ENCODE assay signal across 1 cellular context in the genomic region with DNA sequence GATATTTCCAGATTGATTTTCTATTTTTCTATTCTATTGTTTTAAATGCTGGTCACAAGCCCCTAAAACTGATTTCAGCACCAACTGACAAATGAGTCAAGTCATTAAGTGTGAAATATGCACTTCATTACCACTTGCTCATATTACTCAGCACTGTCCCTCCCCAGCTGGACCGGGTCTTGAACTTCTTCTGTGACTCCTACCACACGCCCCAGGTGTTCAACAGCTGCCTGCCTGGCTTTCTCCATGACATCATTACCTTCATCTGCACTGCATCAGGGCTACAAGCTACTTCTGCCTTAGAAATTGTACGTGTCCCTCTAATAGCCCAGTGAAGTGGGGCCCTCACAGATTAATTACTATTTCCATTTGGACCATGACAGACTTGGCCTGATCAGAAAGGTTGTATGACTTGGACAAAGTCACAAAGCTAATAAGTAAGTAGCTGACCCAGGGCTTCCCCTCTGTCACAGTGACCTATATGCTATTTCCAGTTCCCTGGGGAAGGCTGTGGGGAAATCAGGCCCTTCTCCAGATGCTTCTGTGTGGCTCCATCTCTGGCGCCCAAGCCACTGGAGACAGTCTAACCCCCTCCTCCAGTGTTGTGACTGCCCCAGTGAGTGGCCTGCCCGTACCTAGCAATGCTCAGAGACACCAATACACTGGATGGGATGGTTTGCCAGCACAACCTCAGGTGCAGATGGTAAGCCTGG.
TF ChIP-seq lines count a peak whose summit lies in the region.

No MANE protein-coding gene starts in this region.

TF ChIP-seq in GM12878, 131 proteins besides CTCF, POLR2A, EP300 and RAD21 (continued from another document and continues in another):
- TF ChIP-seq PBX3 (IDR thresholded peaks at IDR 0.05; ENCODE audit: insufficient replicate concordance, low read depth, low read length), result no peak
- TF ChIP-seq HDAC2 (IDR thresholded peaks at IDR 0.05), result no peak
- peak; percentile 64; the same call in 1 of the 2 replicates for TF ChIP-seq DPF2 (IDR thresholded peaks at IDR 0.05)
- no peak for TF ChIP-seq FOXK2 (IDR thresholded peaks at IDR 0.05)
- peak; percentile 61 for TF ChIP-seq CREM (IDR thresholded peaks at IDR 0.05; ENCODE audit: low read depth)
- no peak; the same call in 1 of the 2 replicates for TF ChIP-seq TBL1XR1 (IDR thresholded peaks at IDR 0.05; ENCODE audit: low read depth, low read length)
- peak; percentile 84 for TF ChIP-seq BCL11A (IDR thresholded peaks at IDR 0.05; ENCODE audit: low read depth, low read length)
- TF ChIP-seq, protein P1, sequence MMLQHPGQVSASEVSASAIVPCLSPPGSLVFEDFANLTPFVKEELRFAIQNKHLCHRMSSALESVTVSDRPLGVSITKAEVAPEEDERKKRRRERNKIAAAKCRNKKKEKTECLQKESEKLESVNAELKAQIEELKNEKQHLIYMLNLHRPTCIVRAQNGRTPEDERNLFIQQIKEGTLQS (IDR thresholded peaks at IDR 0.05; ENCODE audit: borderline replicate concordance, extremely low read depth, low read depth, low read length), result no peak
- no peak for TF ChIP-seq SPI1 (IDR thresholded peaks at IDR 0.05; ENCODE audit: borderline replicate concordance, insufficient read depth, low read depth, low read length)
- TF ChIP-seq CBFB (IDR thresholded peaks at IDR 0.05; ENCODE audit: low read depth), result no peak
- peak; percentile 18; the same call in 1 of the 2 replicates for TF ChIP-seq MYB (IDR thresholded peaks at IDR 0.05; ENCODE audit: borderline replicate concordance, low read depth, low read length)
- no peak for TF ChIP-seq ZNF592 (IDR thresholded peaks at IDR 0.05)
- TF ChIP-seq HDAC6 (IDR thresholded peaks at IDR 0.05; ENCODE audit: unreplicated experiment), result no peak
- TF ChIP-seq, protein P2, sequence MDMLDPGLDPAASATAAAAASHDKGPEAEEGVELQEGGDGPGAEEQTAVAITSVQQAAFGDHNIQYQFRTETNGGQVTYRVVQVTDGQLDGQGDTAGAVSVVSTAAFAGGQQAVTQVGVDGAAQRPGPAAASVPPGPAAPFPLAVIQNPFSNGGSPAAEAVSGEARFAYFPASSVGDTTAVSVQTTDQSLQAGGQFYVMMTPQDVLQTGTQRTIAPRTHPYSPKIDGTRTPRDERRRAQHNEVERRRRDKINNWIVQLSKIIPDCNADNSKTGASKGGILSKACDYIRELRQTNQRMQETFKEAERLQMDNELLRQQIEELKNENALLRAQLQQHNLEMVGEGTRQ (IDR thresholded peaks at IDR 0.05; ENCODE audit: borderline replicate concordance, low read depth, low read length), result no peak
- TF ChIP-seq NFIC (IDR thresholded peaks at IDR 0.05; ENCODE audit: low read depth, low read length), result no peak; the same call in 1 of the 2 replicates
- no peak for TF ChIP-seq SREBF2 (IDR thresholded peaks at IDR 0.05; ENCODE audit: low read length)
- no peak for TF ChIP-seq ZZZ3 (IDR thresholded peaks at IDR 0.05; ENCODE audit: control insufficient read depth, insufficient read length, low read depth)
- no peak for TF ChIP-seq YBX1 (IDR thresholded peaks at IDR 0.05)
- no peak for TF ChIP-seq SUPT20H (IDR thresholded peaks at IDR 0.05; ENCODE audit: borderline replicate concordance, control insufficient read depth, low read depth, low read length)
- TF ChIP-seq, protein P3, sequence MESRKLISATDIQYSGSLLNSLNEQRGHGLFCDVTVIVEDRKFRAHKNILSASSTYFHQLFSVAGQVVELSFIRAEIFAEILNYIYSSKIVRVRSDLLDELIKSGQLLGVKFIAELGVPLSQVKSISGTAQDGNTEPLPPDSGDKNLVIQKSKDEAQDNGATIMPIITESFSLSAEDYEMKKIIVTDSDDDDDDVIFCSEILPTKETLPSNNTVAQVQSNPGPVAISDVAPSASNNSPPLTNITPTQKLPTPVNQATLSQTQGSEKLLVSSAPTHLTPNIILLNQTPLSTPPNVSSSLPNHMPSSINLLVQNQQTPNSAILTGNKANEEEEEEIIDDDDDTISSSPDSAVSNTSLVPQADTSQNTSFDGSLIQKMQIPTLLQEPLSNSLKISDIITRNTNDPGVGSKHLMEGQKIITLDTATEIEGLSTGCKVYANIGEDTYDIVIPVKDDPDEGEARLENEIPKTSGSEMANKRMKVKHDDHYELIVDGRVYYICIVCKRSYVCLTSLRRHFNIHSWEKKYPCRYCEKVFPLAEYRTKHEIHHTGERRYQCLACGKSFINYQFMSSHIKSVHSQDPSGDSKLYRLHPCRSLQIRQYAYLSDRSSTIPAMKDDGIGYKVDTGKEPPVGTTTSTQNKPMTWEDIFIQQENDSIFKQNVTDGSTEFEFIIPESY (IDR thresholded peaks at IDR 0.05), result no peak
- TF ChIP-seq BCLAF1 (IDR thresholded peaks at IDR 0.05), result no peak
- TF ChIP-seq SMAD1 (IDR thresholded peaks at IDR 0.05; ENCODE audit: low read depth, partially characterized antibody), result no peak
- peak; percentile 92 for TF ChIP-seq NR2F1 (conservative IDR thresholded peaks at IDR 0.05)
- TF ChIP-seq NR2C1 (IDR thresholded peaks at IDR 0.05), result no peak
- TF ChIP-seq STAT1 (conservative IDR thresholded peaks at IDR 0.05), result no peak
- no peak for TF ChIP-seq RAD51 (IDR thresholded peaks at IDR 0.05)
- TF ChIP-seq BACH1 (IDR thresholded peaks at IDR 0.05; ENCODE audit: borderline replicate concordance), result peak; percentile 57; the same call in 1 of the 2 replicates
- no peak for TF ChIP-seq RCOR1 (conservative IDR thresholded peaks at IDR 0.05; ENCODE audit: low read depth, low read length)
- no peak for TF ChIP-seq CHD2 (IDR thresholded peaks at IDR 0.05; ENCODE audit: borderline replicate concordance, low read depth, low read length)
- no peak for TF ChIP-seq TCF7 (IDR thresholded peaks at IDR 0.05; ENCODE audit: borderline replicate concordance)
- no peak for TF ChIP-seq RBBP5 (conservative IDR thresholded peaks at IDR 0.05)
- no peak for TF ChIP-seq GABPA (IDR thresholded peaks at IDR 0.05; ENCODE audit: low read depth)
- TF ChIP-seq STAT3 (IDR thresholded peaks at IDR 0.05; ENCODE audit: low read depth, low read length), result no peak
- no peak for TF ChIP-seq CBX3 (IDR thresholded peaks at IDR 0.05; ENCODE audit: borderline replicate concordance, low read depth)
- TF ChIP-seq MTA3 (IDR thresholded peaks at IDR 0.05; ENCODE audit: borderline replicate concordance, low read length), result no peak
- TF ChIP-seq NFXL1 (IDR thresholded peaks at IDR 0.05; ENCODE audit: borderline replicate concordance), result no peak
- TF ChIP-seq TCF3 (IDR thresholded peaks at IDR 0.05; ENCODE audit: borderline replicate concordance, insufficient read depth, low read depth, low read length), result peak; percentile 99
- peak; percentile 38; the same call in 1 of the 2 replicates for TF ChIP-seq EED (IDR thresholded peaks at IDR 0.05; ENCODE audit: low read depth)
- no peak for TF ChIP-seq SUZ12 (IDR thresholded peaks at IDR 0.05; ENCODE audit: unreplicated experiment)
- no peak for TF ChIP-seq CBX5 (IDR thresholded peaks at IDR 0.05; ENCODE audit: low read depth)
- no peak for TF ChIP-seq SMAD5 (IDR thresholded peaks at IDR 0.05; ENCODE audit: low read depth)
- TF ChIP-seq ATF2 (IDR thresholded peaks at IDR 0.05; ENCODE audit: low read length), result peak; percentile 91
- TF ChIP-seq PML (IDR thresholded peaks at IDR 0.05; ENCODE audit: low read length), result 0 out of 2 replicates have a peak, but pooled peaks have one; percentile 42
- peak; percentile 87 for TF ChIP-seq MTA2 (IDR thresholded peaks at IDR 0.05; ENCODE audit: low read depth)
- no peak for TF ChIP-seq TARDBP (IDR thresholded peaks at IDR 0.05; ENCODE audit: borderline replicate concordance)
- no peak for TF ChIP-seq HDGF (IDR thresholded peaks at IDR 0.05)
- no peak for TF ChIP-seq ZNF24 (IDR thresholded peaks at IDR 0.05)
- no peak for TF ChIP-seq E2F4 (IDR thresholded peaks at IDR 0.05; ENCODE audit: low read depth, low read length)
- TF ChIP-seq NFYA (IDR thresholded peaks at IDR 0.05; ENCODE audit: borderline replicate concordance, low read depth, low read length), result no peak
